In the genomic region with DNA sequence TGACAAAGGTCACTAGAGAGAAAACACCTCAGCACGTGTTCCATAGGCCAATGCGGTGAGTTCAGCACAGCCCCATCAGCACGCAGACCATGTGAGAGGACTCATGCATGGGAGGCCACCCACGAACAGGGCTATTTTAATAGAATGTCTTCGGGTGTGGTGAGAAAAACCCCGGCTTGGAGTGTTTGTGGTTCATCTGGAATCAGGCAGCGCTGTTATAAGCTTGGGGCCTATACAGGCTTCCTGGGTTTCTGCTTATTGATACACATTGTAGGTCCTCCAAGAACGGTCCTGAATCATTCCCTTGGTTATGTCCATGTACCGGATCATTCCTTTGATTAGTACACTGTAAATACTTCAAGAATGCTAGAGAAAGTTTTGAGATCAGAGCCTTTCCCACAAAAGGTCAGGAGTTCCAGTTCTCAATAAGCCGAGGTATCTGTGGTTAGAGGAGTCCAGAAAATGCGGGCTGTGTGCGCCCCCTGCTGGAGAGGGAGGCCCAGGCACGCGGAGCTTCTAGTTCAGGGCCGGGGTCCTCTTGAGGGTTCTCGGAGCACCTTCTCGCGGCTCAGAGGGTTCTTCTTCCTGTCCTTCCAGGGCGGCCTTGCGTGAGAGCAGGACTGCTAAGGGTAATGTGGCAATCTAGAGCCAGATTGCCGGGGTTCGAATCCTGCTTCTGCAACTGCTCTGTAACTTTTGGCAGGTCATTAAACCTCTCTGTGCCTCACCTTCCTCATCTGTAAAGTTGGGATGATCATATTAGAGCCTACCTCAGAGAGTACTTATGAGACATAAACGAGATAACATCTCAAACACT, we compare ENCODE assay signal across 1 cellular context.
A peak's percentile ranks its signal among the peaks of the same experiment; 100 is the strongest.
TF ChIP-seq lines count a peak whose summit lies in the region.

No MANE protein-coding gene starts in this region.

TF ChIP-seq in GM12878, 131 proteins besides CTCF, POLR2A, EP300 and RAD21 (continued from another document and continues in another):
- TF ChIP-seq EGR1 (IDR thresholded peaks at IDR 0.05; ENCODE audit: borderline replicate concordance in 1 of 2, low read depth in 2 of 2, low read length in 2 of 2) (peak in 1 of 2 experiments; percentile 71; a peak in 2 of 3 replicates), SREBF1 (IDR thresholded peaks at IDR 0.05; ENCODE audit: low read length) (no peak), BRCA1 (IDR thresholded peaks at IDR 0.05; ENCODE audit: low read depth, low read length) (no peak), DPF2 (IDR thresholded peaks at IDR 0.05) (peak; percentile 84), BCL11A (IDR thresholded peaks at IDR 0.05; ENCODE audit: low read depth, low read length) (peak; percentile 92), YY1 (IDR thresholded peaks at IDR 0.05; ENCODE audit: low read depth, low read length) (peak; percentile 55), BMI1 (IDR thresholded peaks at IDR 0.05; ENCODE audit: borderline replicate concordance) (no peak; the same call in 1 of the 2 replicates), NBN (IDR thresholded peaks at IDR 0.05) (peak; percentile 78; the same call in 1 of the 2 replicates), SMARCA5 (IDR thresholded peaks at IDR 0.05) (peak; percentile 80; the same call in 1 of the 2 replicates), TCF3 (IDR thresholded peaks at IDR 0.05; ENCODE audit: borderline replicate concordance, insufficient read depth, low read depth, low read length) (peak; percentile 80; the same call in 1 of the 2 replicates), ZNF207 (IDR thresholded peaks at IDR 0.05; ENCODE audit: borderline replicate concordance) (no peak; the same call in 1 of the 2 replicates), SMAD1 (IDR thresholded peaks at IDR 0.05; ENCODE audit: low read depth, partially characterized antibody) (no peak), ZNF274 (IDR thresholded peaks at IDR 0.05; ENCODE audit: insufficient read depth, insufficient read length) (no peak), MEF2A (IDR thresholded peaks at IDR 0.05; ENCODE audit: insufficient read depth, low read depth, low read length) (peak; percentile 90), RB1 (IDR thresholded peaks at IDR 0.05; ENCODE audit: borderline replicate concordance) (peak; percentile 35; the same call in 1 of the 2 replicates), TARDBP (IDR thresholded peaks at IDR 0.05; ENCODE audit: borderline replicate concordance) (peak; percentile 55; the same call in 1 of the 2 replicates), NR2C2 (IDR thresholded peaks at IDR 0.05; ENCODE audit: borderline replicate concordance, control insufficient read depth, insufficient read length, low read depth) (no peak), ZBED1 (IDR thresholded peaks at IDR 0.05; ENCODE audit: borderline replicate concordance) (peak; percentile 87; the same call in 1 of the 2 replicates), EZH2 (IDR thresholded peaks at IDR 0.05; ENCODE audit: borderline replicate concordance, control insufficient read depth, low read depth, low read length) (0 out of 2 replicates have a peak, but pooled peaks have one; percentile 47), SPI1 (IDR thresholded peaks at IDR 0.05; ENCODE audit: borderline replicate concordance, insufficient read depth, low read depth, low read length) (peak; percentile 25; the same call in 1 of the 2 replicates), ASH2L (IDR thresholded peaks at IDR 0.05; ENCODE audit: borderline replicate concordance, low read depth) (0 out of 2 replicates have a peak, but pooled peaks have one; percentile 33), CEBPB (IDR thresholded peaks at IDR 0.05; ENCODE audit: borderline replicate concordance in 1 of 2, low read depth in 2 of 2, low read length in 2 of 2) (peak in 1 of 2 experiments; percentile 85; a peak in 2 of 4 replicates), CREB1 (IDR thresholded peaks at IDR 0.05; ENCODE audit: low read depth) (peak; percentile 73), BACH1 (IDR thresholded peaks at IDR 0.05; ENCODE audit: borderline replicate concordance) (no peak), RAD51 (IDR thresholded peaks at IDR 0.05) (peak; percentile 90), ZNF384 (IDR thresholded peaks at IDR 0.05; ENCODE audit: borderline replicate concordance, low read depth, low read length) (no peak), RUNX3 (IDR thresholded peaks at IDR 0.05; ENCODE audit: low read length) (peak; percentile 95), POU2F2 (IDR thresholded peaks at IDR 0.05; ENCODE audit: borderline replicate concordance, low read depth, low read length) (peak; percentile 87), HDAC6 (IDR thresholded peaks at IDR 0.05; ENCODE audit: unreplicated experiment) (no peak), HDAC2 (IDR thresholded peaks at IDR 0.05) (no peak), SUPT20H (IDR thresholded peaks at IDR 0.05; ENCODE audit: borderline replicate concordance, control insufficient read depth, low read depth, low read length) (no peak), FOS (IDR thresholded peaks at IDR 0.05; ENCODE audit: borderline replicate concordance, extremely low read depth, insufficient read length) (no peak), MTA2 (IDR thresholded peaks at IDR 0.05; ENCODE audit: low read depth) (peak; percentile 89), ZSCAN29 (IDR thresholded peaks at IDR 0.05) (no peak), CREM (IDR thresholded peaks at IDR 0.05; ENCODE audit: low read depth) (peak; percentile 85), IKZF2 (IDR thresholded peaks at IDR 0.05) (peak; percentile 97 to 98)
- TF ChIP-seq, protein P1, sequence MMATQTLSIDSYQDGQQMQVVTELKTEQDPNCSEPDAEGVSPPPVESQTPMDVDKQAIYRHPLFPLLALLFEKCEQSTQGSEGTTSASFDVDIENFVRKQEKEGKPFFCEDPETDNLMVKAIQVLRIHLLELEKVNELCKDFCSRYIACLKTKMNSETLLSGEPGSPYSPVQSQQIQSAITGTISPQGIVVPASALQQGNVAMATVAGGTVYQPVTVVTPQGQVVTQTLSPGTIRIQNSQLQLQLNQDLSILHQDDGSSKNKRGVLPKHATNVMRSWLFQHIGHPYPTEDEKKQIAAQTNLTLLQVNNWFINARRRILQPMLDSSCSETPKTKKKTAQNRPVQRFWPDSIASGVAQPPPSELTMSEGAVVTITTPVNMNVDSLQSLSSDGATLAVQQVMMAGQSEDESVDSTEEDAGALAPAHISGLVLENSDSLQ (IDR thresholded peaks at IDR 0.05): no peak
- TF ChIP-seq, protein P2, sequence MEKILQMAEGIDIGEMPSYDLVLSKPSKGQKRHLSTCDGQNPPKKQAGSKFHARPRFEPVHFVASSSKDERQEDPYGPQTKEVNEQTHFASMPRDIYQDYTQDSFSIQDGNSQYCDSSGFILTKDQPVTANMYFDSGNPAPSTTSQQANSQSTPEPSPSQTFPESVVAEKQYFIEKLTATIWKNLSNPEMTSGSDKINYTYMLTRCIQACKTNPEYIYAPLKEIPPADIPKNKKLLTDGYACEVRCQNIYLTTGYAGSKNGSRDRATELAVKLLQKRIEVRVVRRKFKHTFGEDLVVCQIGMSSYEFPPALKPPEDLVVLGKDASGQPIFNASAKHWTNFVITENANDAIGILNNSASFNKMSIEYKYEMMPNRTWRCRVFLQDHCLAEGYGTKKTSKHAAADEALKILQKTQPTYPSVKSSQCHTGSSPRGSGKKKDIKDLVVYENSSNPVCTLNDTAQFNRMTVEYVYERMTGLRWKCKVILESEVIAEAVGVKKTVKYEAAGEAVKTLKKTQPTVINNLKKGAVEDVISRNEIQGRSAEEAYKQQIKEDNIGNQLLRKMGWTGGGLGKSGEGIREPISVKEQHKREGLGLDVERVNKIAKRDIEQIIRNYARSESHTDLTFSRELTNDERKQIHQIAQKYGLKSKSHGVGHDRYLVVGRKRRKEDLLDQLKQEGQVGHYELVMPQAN (conservative IDR thresholded peaks at IDR 0.05): no peak
- TF ChIP-seq, protein P3, sequence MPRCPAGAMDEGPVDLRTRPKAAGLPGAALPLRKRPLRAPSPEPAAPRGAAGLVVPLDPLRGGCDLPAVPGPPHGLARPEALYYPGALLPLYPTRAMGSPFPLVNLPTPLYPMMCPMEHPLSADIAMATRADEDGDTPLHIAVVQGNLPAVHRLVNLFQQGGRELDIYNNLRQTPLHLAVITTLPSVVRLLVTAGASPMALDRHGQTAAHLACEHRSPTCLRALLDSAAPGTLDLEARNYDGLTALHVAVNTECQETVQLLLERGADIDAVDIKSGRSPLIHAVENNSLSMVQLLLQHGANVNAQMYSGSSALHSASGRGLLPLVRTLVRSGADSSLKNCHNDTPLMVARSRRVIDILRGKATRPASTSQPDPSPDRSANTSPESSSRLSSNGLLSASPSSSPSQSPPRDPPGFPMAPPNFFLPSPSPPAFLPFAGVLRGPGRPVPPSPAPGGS (IDR thresholded peaks at IDR 0.05; ENCODE audit: borderline replicate concordance, insufficient read depth, low read depth, low read length, poor library complexity, severe bottlenecking): peak; percentile 91
- TF ChIP-seq, protein P4, sequence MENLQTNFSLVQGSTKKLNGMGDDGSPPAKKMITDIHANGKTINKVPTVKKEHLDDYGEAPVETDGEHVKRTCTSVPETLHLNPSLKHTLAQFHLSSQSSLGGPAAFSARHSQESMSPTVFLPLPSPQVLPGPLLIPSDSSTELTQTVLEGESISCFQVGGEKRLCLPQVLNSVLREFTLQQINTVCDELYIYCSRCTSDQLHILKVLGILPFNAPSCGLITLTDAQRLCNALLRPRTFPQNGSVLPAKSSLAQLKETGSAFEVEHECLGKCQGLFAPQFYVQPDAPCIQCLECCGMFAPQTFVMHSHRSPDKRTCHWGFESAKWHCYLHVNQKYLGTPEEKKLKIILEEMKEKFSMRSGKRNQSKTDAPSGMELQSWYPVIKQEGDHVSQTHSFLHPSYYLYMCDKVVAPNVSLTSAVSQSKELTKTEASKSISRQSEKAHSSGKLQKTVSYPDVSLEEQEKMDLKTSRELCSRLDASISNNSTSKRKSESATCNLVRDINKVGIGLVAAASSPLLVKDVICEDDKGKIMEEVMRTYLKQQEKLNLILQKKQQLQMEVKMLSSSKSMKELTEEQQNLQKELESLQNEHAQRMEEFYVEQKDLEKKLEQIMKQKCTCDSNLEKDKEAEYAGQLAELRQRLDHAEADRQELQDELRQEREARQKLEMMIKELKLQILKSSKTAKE (IDR thresholded peaks at IDR 0.05; ENCODE audit: low read depth, poor library complexity, severe bottlenecking): peak; percentile 81
- TF ChIP-seq, protein P5, sequence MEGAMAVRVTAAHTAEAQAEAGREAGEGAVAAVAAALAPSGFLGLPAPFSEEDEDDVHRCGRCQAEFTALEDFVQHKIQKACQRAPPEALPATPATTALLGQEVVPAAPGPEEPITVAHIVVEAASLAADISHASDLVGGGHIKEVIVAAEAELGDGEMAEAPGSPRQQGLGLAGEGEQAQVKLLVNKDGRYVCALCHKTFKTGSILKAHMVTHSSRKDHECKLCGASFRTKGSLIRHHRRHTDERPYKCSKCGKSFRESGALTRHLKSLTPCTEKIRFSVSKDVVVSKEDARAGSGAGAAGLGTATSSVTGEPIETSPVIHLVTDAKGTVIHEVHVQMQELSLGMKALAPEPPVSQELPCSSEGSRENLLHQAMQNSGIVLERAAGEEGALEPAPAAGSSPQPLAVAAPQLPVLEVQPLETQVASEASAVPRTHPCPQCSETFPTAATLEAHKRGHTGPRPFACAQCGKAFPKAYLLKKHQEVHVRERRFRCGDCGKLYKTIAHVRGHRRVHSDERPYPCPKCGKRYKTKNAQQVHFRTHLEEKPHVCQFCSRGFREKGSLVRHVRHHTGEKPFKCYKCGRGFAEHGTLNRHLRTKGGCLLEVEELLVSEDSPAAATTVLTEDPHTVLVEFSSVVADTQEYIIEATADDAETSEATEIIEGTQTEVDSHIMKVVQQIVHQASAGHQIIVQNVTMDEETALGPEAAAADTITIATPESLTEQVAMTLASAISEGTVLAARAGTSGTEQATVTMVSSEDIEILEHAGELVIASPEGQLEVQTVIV (IDR thresholded peaks at IDR 0.05; ENCODE audit: borderline replicate concordance, partially characterized antibody): no peak
- TF ChIP-seq, protein P6, sequence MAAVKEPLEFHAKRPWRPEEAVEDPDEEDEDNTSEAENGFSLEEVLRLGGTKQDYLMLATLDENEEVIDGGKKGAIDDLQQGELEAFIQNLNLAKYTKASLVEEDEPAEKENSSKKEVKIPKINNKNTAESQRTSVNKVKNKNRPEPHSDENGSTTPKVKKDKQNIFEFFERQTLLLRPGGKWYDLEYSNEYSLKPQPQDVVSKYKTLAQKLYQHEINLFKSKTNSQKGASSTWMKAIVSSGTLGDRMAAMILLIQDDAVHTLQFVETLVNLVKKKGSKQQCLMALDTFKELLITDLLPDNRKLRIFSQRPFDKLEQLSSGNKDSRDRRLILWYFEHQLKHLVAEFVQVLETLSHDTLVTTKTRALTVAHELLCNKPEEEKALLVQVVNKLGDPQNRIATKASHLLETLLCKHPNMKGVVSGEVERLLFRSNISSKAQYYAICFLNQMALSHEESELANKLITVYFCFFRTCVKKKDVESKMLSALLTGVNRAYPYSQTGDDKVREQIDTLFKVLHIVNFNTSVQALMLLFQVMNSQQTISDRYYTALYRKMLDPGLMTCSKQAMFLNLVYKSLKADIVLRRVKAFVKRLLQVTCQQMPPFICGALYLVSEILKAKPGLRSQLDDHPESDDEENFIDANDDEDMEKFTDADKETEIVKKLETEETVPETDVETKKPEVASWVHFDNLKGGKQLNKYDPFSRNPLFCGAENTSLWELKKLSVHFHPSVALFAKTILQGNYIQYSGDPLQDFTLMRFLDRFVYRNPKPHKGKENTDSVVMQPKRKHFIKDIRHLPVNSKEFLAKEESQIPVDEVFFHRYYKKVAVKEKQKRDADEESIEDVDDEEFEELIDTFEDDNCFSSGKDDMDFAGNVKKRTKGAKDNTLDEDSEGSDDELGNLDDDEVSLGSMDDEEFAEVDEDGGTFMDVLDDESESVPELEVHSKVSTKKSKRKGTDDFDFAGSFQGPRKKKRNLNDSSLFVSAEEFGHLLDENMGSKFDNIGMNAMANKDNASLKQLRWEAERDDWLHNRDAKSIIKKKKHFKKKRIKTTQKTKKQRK (IDR thresholded peaks at IDR 0.05; ENCODE audit: low read depth, low read length): no peak
